Comparison of ENCODE assay signal across 24 cellular contexts in the genomic region with DNA sequence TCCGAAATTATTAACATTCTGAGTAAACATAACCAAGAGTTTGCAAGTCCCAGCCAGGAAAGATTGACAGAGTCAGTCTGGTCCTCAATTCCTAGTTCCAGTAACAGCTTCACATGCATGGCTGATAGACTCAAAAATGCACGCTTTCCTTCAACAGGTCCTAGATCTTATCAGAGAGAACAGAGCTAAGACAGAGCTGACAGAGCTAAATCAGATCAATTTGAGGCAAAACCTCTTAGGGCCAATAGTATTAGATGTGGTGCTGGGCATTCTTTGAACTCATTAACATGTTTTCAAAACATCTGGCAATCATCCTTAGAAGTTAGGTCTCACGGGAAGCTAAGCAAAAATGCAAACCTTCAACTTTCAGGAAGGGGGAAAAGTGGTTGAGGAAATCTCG.
DNase-seq lines count a peak whose midpoint lies in the region; ATAC-seq and TF ChIP-seq lines count a peak whose summit lies in the region.
"Had no signal": no experiment of that assay in that cellular context is flagged by ENCODE, and none has a peak within 500 bp of the region (broad histone marks: within the 10 kb centered on the region; RNA-seq: fewer than 3 reads in every experiment).

No MANE protein-coding gene starts in this region.

- H3K4me1 ChIP-seq in GM23248 (ENCODE audit: insufficient read depth), result peaks cover 40% of the 10 kb centered on the region
- peaks cover 45% of the 10 kb centered on the region for H3K4me1 ChIP-seq in mesodermal cell (ENCODE audit: control insufficient read depth, insufficient read depth, low read length, poor library complexity, severe bottlenecking)
- H3K4me1 ChIP-seq in uterus, result no peaks in the 10 kb centered on the region

- no peak overlapping the region for H3K9ac ChIP-seq in GM23248

- H3K36me3 ChIP-seq in GM23248 (ENCODE audit: low read depth) (0 out of 2 replicates have a peak, but pooled peaks cover 5% of the 10 kb centered on the region), mesodermal cell (ENCODE audit: control insufficient read depth, insufficient read depth, low read length) (no peaks in the 10 kb centered on the region), uterus (no peaks in the 10 kb centered on the region)
- H3K36me3 ChIP-seq: SJSA1 had no signal

- H3K4me3 ChIP-seq in GM23248 (no peak overlapping the region), mesodermal cell (ENCODE audit: extremely low read depth, insufficient read depth, low read length, poor library complexity, severe bottlenecking) (no peak overlapping the region), uterus (no peak overlapping the region)
- H3K4me3 ChIP-seq: GM12878, SJSA1 had no signal

- H3K27me3 ChIP-seq in GM23248 (replicated peaks; ENCODE audit: insufficient read depth) (no peaks in the 10 kb centered on the region), uterus (no peaks in the 10 kb centered on the region)
- H3K27me3 ChIP-seq: SJSA1 had no signal

- no peaks in the 10 kb centered on the region for H3K27me3 Mint-ChIP-seq in activated T-cell treated with anti-CD3 and anti-CD28 coated beads, Interleukin-2, amount 50 U/mL, for 72 hours (ENCODE audit: low read depth)
- H3K27me3 Mint-ChIP-seq: B cell, IgD-negative memory B cell had no signal

- H3K9me3 ChIP-seq in GM23248 (ENCODE audit: low read depth) (no peaks in the 10 kb centered on the region), mesodermal cell (ENCODE audit: control insufficient read depth, low read length) (no peaks in the 10 kb centered on the region), uterus (no peaks in the 10 kb centered on the region)

- H3K4me3 Mint-ChIP-seq in activated T-cell treated with anti-CD3 and anti-CD28 coated beads, Interleukin-2, amount 50 U/mL, for 72 hours, result no peak overlapping the region
- H3K4me3 Mint-ChIP-seq: B cell, IgD-negative memory B cell had no signal

- H3F3A ChIP-seq in GM23248 (ENCODE audit: insufficient read depth), result peaks cover 78% of the 10 kb centered on the region

- H3K4me1 Mint-ChIP-seq in activated T-cell treated with anti-CD3 and anti-CD28 coated beads, Interleukin-2, amount 50 U/mL, for 72 hours (ENCODE audit: low read depth), result no peaks in the 10 kb centered on the region
- H3K4me1 Mint-ChIP-seq: B cell, IgD-negative memory B cell had no signal

- no peaks in the 10 kb centered on the region for H4K20me1 ChIP-seq in GM23248 (ENCODE audit: insufficient read depth)

- no peak overlapping the region for H3K4me2 ChIP-seq in GM23248 (ENCODE audit: unreplicated experiment)

- no peak overlapping the region for H2AFZ ChIP-seq in GM23248

- no peak overlapping the region for H3K27ac Mint-ChIP-seq in activated T-cell treated with anti-CD3 and anti-CD28 coated beads, Interleukin-2, amount 50 U/mL, for 72 hours
- H3K27ac Mint-ChIP-seq: B cell, IgD-negative memory B cell had no signal

- intact Hi-C loops in uterus (cut with DNase I; ENCODE audit: low total_unique reads), result no loop called here

- TF ChIP-seq POLR2A in uterus (IDR thresholded peaks at IDR 0.05), result no peak

- H3K9me2 ChIP-seq in GM23248 (ENCODE audit: insufficient read depth), result no peaks in the 10 kb centered on the region

- peaks cover 0 to 3% of the 10 kb centered on the region in 2 donors for H3K9me3 Mint-ChIP-seq in activated T-cell treated with anti-CD3 and anti-CD28 coated beads, Interleukin-2, amount 50 U/mL, for 72 hours

- no peaks in the 10 kb centered on the region for H3K36me3 Mint-ChIP-seq in activated T-cell treated with anti-CD3 and anti-CD28 coated beads, Interleukin-2, amount 50 U/mL, for 72 hours (ENCODE audit: insufficient read depth in 2 of 2)

- in situ Hi-C loops in GM23248 (cut with MboI), result no loop called here

- no peak overlapping the region for H3K27ac ChIP-seq in GM23248
- H3K27ac ChIP-seq in mesodermal cell (ENCODE audit: low read depth, low read length, severe bottlenecking), result peak overlapping the region; percentile 93
- no peak overlapping the region for H3K27ac ChIP-seq in uterus
- H3K27ac ChIP-seq: SJSA1 had no signal

- no peak for TF ChIP-seq CTCF in uterus (IDR thresholded peaks at IDR 0.05)

- H3K79me2 ChIP-seq in GM23248 (ENCODE audit: insufficient read depth), result 0 out of 2 replicates have a peak, but pooled peaks cover 10% of the 10 kb centered on the region

- WGBS in GM23248 (ENCODE audit: low coverage in 1 of 2, low lambda C conversion rate in 2 of 2, missing lambda C conversion rate in 2 of 2), 2 experiments, result 24 to 32% methylated on average over 4 of the region's 4 CpGs
- WGBS in mesodermal cell (ENCODE audit: insufficient coverage in 2 of 2), 2 experiments, result 67 to 70% methylated on average over 1 of the region's 4 CpGs

- DNase-seq in GM23248 (peak; percentile 19), foreskin melanocyte (no peak), uterus (no peak), COLO668 (lab: John Stamatoyannopoulos, UW; ENCODE audit: unreplicated experiment) (no peak)
- no peak for DNase-seq in activated T-cell treated with anti-CD3 and anti-CD28 coated beads, Interleukin-2, amount 50 U/mL, for 72 hours
- DNase-seq: EL, GDM1, NCI-H1048, NCI-H1417, NCI-H1694, NCI-H2029 treated with DMSO at 0.1 percent for 48 hours, NCI-H446 treated with DMSO at 0.1 percent for 48 hours, NCI-H526, NCI-H82, Right ventricle myocardium superior, RPMI8226, SW 1271 had no signal

- ATAC-seq in SK-N-SH treated with all-trans-retinoic acid at 6 μM for 48 hours, result peak; percentile 35
- no peak for ATAC-seq in activated T-cell treated with anti-CD3 and anti-CD28 coated beads, Interleukin-2, amount 50 U/mL, for 72 hours (replicated peaks in 1 of 2)
- ATAC-seq: GM12878, HCT116 had no signal

TF ChIP-seq in SK-N-SH treated with all-trans-retinoic acid at 6 μM for 48 hours, 23 proteins besides CTCF, POLR2A, EP300 and RAD21:
- TF ChIP-seq TSHZ2 (CRISPR knock-in tag; IDR thresholded peaks at IDR 0.05) (peak; percentile 43; the same call in 1 of the 2 replicates), CREB5 (CRISPR knock-in tag; IDR thresholded peaks at IDR 0.05; ENCODE audit: low read depth) (no peak), ZNF8 (CRISPR knock-in tag; IDR thresholded peaks at IDR 0.05) (no peak), ZFP30 (CRISPR knock-in tag; IDR thresholded peaks at IDR 0.05) (no peak)
